Comparison of ENCODE assay signal across 18 cellular contexts in genomic region chr5:61423487-61424157, GRCh38.
DNase-seq lines count a peak whose midpoint lies in the region; ATAC-seq, FAIRE-seq and TF ChIP-seq lines count a peak whose summit lies in the region.
"Had no signal": no experiment of that assay in that cellular context is flagged by ENCODE, and none has a peak within 500 bp of the region (broad histone marks: within the 10 kb centered on the region; RNA-seq: fewer than 3 reads in every experiment).

No MANE protein-coding gene starts in this region.

- peak overlapping the region in 2 of 3 experiments; percentile 6 to 24 for H3K4me3 Mint-ChIP-seq in nephron

- H3K9me3 Mint-ChIP-seq in nephron = peaks cover 8% of the 10 kb centered on the region

- H3K4me2 ChIP-seq in A549 = peak overlapping the region; percentile 44
- H3K4me2 ChIP-seq in smooth muscle cell = no peak overlapping the region

- H3K4me3 ChIP-seq in A549 (no peak overlapping the region), coronary artery (peak overlapping the region; percentile 39), smooth muscle cell (no peak overlapping the region)
- H3K4me3 ChIP-seq: skin epidermis had no signal

- peak in 1 of 2 experiments; percentile 33; a peak in 3 of 6 replicates for ATAC-seq in A549
- ATAC-seq in GM18511 (IDR thresholded peaks at IDR 0.05; ENCODE audit: unreplicated experiment) = no peak

- TF ChIP-seq RAD21 in A549 (conservative IDR thresholded peaks at IDR 0.05 in 1 of 2, IDR thresholded peaks at IDR 0.05 in 1 of 2) = no peak

- peaks cover 18% of the 10 kb centered on the region for H3K4me1 Mint-ChIP-seq in nephron

- H3K9ac ChIP-seq in smooth muscle cell (ENCODE audit: low read depth) = no peak overlapping the region

- TF ChIP-seq POLR2A in A549 (IDR thresholded peaks at IDR 0.05; ENCODE audit: low read length) = no peak

- H3K27me3 ChIP-seq in smooth muscle cell (ENCODE audit: low read depth) = no peaks in the 10 kb centered on the region

- no peaks in the 10 kb centered on the region for H3F3A ChIP-seq in smooth muscle cell (ENCODE audit: low read depth)

- H2AFZ ChIP-seq in smooth muscle cell (ENCODE audit: low read depth) = no peak overlapping the region

- peak; percentile 32 for FAIRE-seq in A549 (lab: Jason Lieb, UNC)
- FAIRE-seq: islet of Langerhans had no signal

- WGBS in A549 (ENCODE audit: missing lambda C conversion rate) = 77% methylated on average over 3 of the region's 3 CpGs
- whole genome bisulfite sequencing in smooth muscle cell (ENCODE audit: low lambda C conversion rate) = 62% methylated on average over 3 of the region's 3 CpGs

- peak overlapping the region; percentile 59 to 60 (median 59) for H3K27ac Mint-ChIP-seq in nephron

- H3K4me1 ChIP-seq in A549 (peaks cover 35% of the 10 kb centered on the region), smooth muscle cell (ENCODE audit: low read depth) (no peaks in the 10 kb centered on the region)

- no peaks in the 10 kb centered on the region; the same call in 2 of the 3 replicates for H3K9me3 ChIP-seq in A549
- no peaks in the 10 kb centered on the region for H3K9me3 ChIP-seq in smooth muscle cell (replicated peaks; ENCODE audit: low read depth)

- peak overlapping the region in 1 of 2 experiments; percentile 22; a peak in 3 of 6 replicates for H3K27ac ChIP-seq in A549
- H3K27ac ChIP-seq in coronary artery = no peak overlapping the region
- H3K27ac ChIP-seq in smooth muscle cell (ENCODE audit: low read depth) = no peak overlapping the region
- H3K27ac ChIP-seq: skin epidermis had no signal

- DNase-seq in A549 (ENCODE audit: low read depth in 1 of 2, low spot score in 1 of 2) (no peak), OCI-M1 (lab: John Stamatoyannopoulos, UW) (peak; percentile 20), coronary artery (ENCODE audit: low spot score) (no peak), smooth muscle cell (lab: John Stamatoyannopoulos, UW; ENCODE audit: unreplicated experiment) (no peak), glomerular visceral epithelial cell (ENCODE audit: extremely low spot score) (no peak)
- no peak for DNase-seq in activated CD4-positive, alpha-beta T cell treated with anti-CD3 and anti-CD28 coated beads for 1 hour
- DNase-seq: ACHN; activated CD4-positive, alpha-beta T cell treated with anti-CD3 and anti-CD28 coated beads, Interleukin-2, amount 50 U/mL, for 1 hour; activated T-cell treated with anti-CD3 and anti-CD28 coated beads, Interleukin-2, amount 50 U/mL, for 48 hours; amygdala; effector CD8-positive, alpha-beta T cell; HCEC 1CT; NCI-H187 treated with DMSO at 0.1 percent for 48 hours; NCI-H69 had no signal

- POLR2A ChIA-PET in A549 (lab: Yijun Ruan, JAX) = no interaction called here

- no peaks in the 10 kb centered on the region for H3K36me3 ChIP-seq in smooth muscle cell (ENCODE audit: low read depth)

- peaks cover 94% of the 10 kb centered on the region for H3K79me2 ChIP-seq in smooth muscle cell (ENCODE audit: low read depth)

- H3K27me3 Mint-ChIP-seq in nephron (ENCODE audit: low read depth) = no peaks in the 10 kb centered on the region

- TF ChIP-seq CTCF in A549 (IDR thresholded peaks at IDR 0.05) = no peak
- no peak for TF ChIP-seq CTCF in coronary artery (IDR thresholded peaks at IDR 0.05)
- TF ChIP-seq CTCF in nephron (IDR thresholded peaks at IDR 0.05; ENCODE audit: unreplicated experiment in 3 of 3) = no peak
- TF ChIP-seq CTCF in smooth muscle cell (IDR thresholded peaks at IDR 0.05; ENCODE audit: borderline replicate concordance, insufficient read depth, poor library complexity, severe bottlenecking) = no peak

- CTCF ChIA-PET in A549 (lab: Yijun Ruan, JAX) = interaction anchor here (1.3 to 1.7 kb wide), 2 partner anchors 9 to 218 kb away, joined by 3 to 6 read pairs; no protein-coding TSS in a partner anchor

- TF ChIP-seq EP300 in A549 (IDR thresholded peaks at IDR 0.05) = no peak

- H4K20me1 ChIP-seq in smooth muscle cell (ENCODE audit: low read depth) = peaks cover 100% of the 10 kb centered on the region

- H3K36me3 Mint-ChIP-seq in nephron (ENCODE audit: low read depth) = peaks cover 23% of the 10 kb centered on the region

TF ChIP-seq in A549, 52 proteins besides CTCF, POLR2A, EP300 and RAD21:
- no peak for TF ChIP-seq CHD4 (IDR thresholded peaks at IDR 0.05; ENCODE audit: borderline replicate concordance)
- TF ChIP-seq HOXB13 (CRISPR knock-in tag; IDR thresholded peaks at IDR 0.05; ENCODE audit: low read depth) = no peak
- no peak for TF ChIP-seq E2F6 (IDR thresholded peaks at IDR 0.05; ENCODE audit: borderline replicate concordance, low read depth)
- TF ChIP-seq MAFK (IDR thresholded peaks at IDR 0.05; ENCODE audit: partially characterized antibody) = no peak
- no peak for TF ChIP-seq ZFP36 (IDR thresholded peaks at IDR 0.05; ENCODE audit: borderline replicate concordance, partially characterized antibody)
- no peak for TF ChIP-seq GATA3 (IDR thresholded peaks at IDR 0.05; ENCODE audit: borderline replicate concordance)
- TF ChIP-seq RFX5 (IDR thresholded peaks at IDR 0.05) = no peak
- TF ChIP-seq ELK1 (IDR thresholded peaks at IDR 0.05; ENCODE audit: low read depth, low read length) = no peak
- no peak for TF ChIP-seq HMGXB4 (CRISPR knock-in tag; IDR thresholded peaks at IDR 0.05; ENCODE audit: borderline replicate concordance)
- TF ChIP-seq SREBF2 (IDR thresholded peaks at IDR 0.05) = no peak
- TF ChIP-seq CBX8 (IDR thresholded peaks at IDR 0.05) = no peak
- no peak for TF ChIP-seq ZC3H11A (IDR thresholded peaks at IDR 0.05)
- TF ChIP-seq NPAS2 (CRISPR knock-in tag; IDR thresholded peaks at IDR 0.05; ENCODE audit: borderline replicate concordance) = no peak
- TF ChIP-seq CHD2 (IDR thresholded peaks at IDR 0.05; ENCODE audit: low read length, partially characterized antibody) = no peak
- TF ChIP-seq CBX2 (IDR thresholded peaks at IDR 0.05; ENCODE audit: borderline replicate concordance, low read depth) = no peak
- no peak for TF ChIP-seq KDM5A (IDR thresholded peaks at IDR 0.05)
- TF ChIP-seq RCOR1 (IDR thresholded peaks at IDR 0.05; ENCODE audit: low read depth, low read length) = no peak
TF ChIP-seq in A549: peak in this region for 0.
